ENCODE assay signal across 18 cellular contexts in genomic region chr12:23827353-23827752, GRCh38.
DNase-seq lines count a peak whose midpoint lies in the region; ATAC-seq and TF ChIP-seq lines count a peak whose summit lies in the region.
"Had no signal": no experiment of that assay in that cellular context is flagged by ENCODE, and none has a peak within 500 bp of the region (broad histone marks: within the 10 kb centered on the region; RNA-seq: fewer than 3 reads in every experiment).

No MANE protein-coding gene starts in this region.

- TF ChIP-seq CTCF in hepatocyte (IDR thresholded peaks at IDR 0.05; ENCODE audit: poor library complexity) (no peak), type B pancreatic cell (conservative IDR thresholded peaks at IDR 0.05) (no peak)

- H3K27ac Mint-ChIP-seq in type B pancreatic cell = peak overlapping the region; percentile 32
- H3K27ac Mint-ChIP-seq: CD8-positive, alpha-beta memory T cell had no signal

- H3K9me3 ChIP-seq in hepatocyte (ENCODE audit: low read depth) = no peaks in the 10 kb centered on the region
- H3K9me3 ChIP-seq: BE2C, Peyer's patch had no signal

- H3K9me3 Mint-ChIP-seq in type B pancreatic cell = peaks cover 5% of the 10 kb centered on the region

- H3K27me3 Mint-ChIP-seq in type B pancreatic cell = peaks cover 3% of the 10 kb centered on the region
- H3K27me3 Mint-ChIP-seq: CD8-positive, alpha-beta memory T cell had no signal

- H3K79me2 ChIP-seq in hepatocyte = no peaks in the 10 kb centered on the region

- no peak overlapping the region for H2AFZ ChIP-seq in hepatocyte

- no peak overlapping the region for H3K4me3 ChIP-seq in hepatocyte
- H3K4me3 ChIP-seq: Peyer's patch had no signal

- no peaks in the 10 kb centered on the region for H3K9me2 ChIP-seq in hepatocyte (replicated peaks; ENCODE audit: insufficient read depth)

- ATAC-seq in GM18907 (IDR thresholded peaks at IDR 0.05; ENCODE audit: unreplicated experiment) = peak; percentile 76
- ATAC-seq in HG03432 (IDR thresholded peaks at IDR 0.05; ENCODE audit: unreplicated experiment) = peak; percentile 67
- no peak for ATAC-seq in HG03175 (IDR thresholded peaks at IDR 0.05; ENCODE audit: unreplicated experiment)
- ATAC-seq in HG02610 (IDR thresholded peaks at IDR 0.05; ENCODE audit: unreplicated experiment) = no peak
- ATAC-seq: SK-N-SH treated with all-trans-retinoic acid at 6 μM for 48 hours had no signal

- H3K4me2 ChIP-seq in hepatocyte = no peak overlapping the region

- H3K4me1 Mint-ChIP-seq in type B pancreatic cell (ENCODE audit: unreplicated experiment) = peaks cover 12% of the 10 kb centered on the region
- H3K4me1 Mint-ChIP-seq: CD8-positive, alpha-beta memory T cell had no signal

- H3K27me3 ChIP-seq in hepatocyte = no peaks in the 10 kb centered on the region
- H3K27me3 ChIP-seq: BE2C, Peyer's patch had no signal

- no peaks in the 10 kb centered on the region for H4K20me1 ChIP-seq in hepatocyte (ENCODE audit: insufficient read depth, poor library complexity, severe bottlenecking)

- no peaks in the 10 kb centered on the region for H3K4me1 ChIP-seq in hepatocyte (ENCODE audit: insufficient read depth)
- H3K4me1 ChIP-seq: BE2C, Peyer's patch had no signal

- peaks cover 18% of the 10 kb centered on the region for H3K36me3 Mint-ChIP-seq in type B pancreatic cell
- H3K36me3 Mint-ChIP-seq: CD8-positive, alpha-beta memory T cell had no signal

- DNase-seq in hepatocyte (ENCODE audit: low spot score) (peak; percentile 13), type B pancreatic cell (ENCODE audit: extremely low spot score, unreplicated experiment) (no peak), C1 segment of cervical spinal cord (lab: John Stamatoyannopoulos, UW) (no peak)
- DNase-seq: BE2C; CD8-positive, alpha-beta memory T cell; DMS 273 treated with DMSO at 0.1 percent for 48 hours; EL; GOT3; KBM-7; NCI-H1048; NCI-H1694 treated with DMSO at 0.1 percent for 48 hours; Peyer's patch; Right ventricle myocardium superior had no signal

- no peaks in the 10 kb centered on the region for H3K36me3 ChIP-seq in hepatocyte (replicated peaks; ENCODE audit: insufficient read depth, low read depth)
- H3K36me3 ChIP-seq: BE2C, Peyer's patch had no signal

- H3K27ac ChIP-seq in hepatocyte = no peak overlapping the region
- H3K27ac ChIP-seq: Peyer's patch had no signal

- H3K4me3 Mint-ChIP-seq in type B pancreatic cell = no peak overlapping the region
- H3K4me3 Mint-ChIP-seq: CD8-positive, alpha-beta memory T cell had no signal

- WGBS in hepatocyte (ENCODE audit: low lambda C conversion rate, missing lambda C conversion rate) = 63% methylated on average over 2 of the region's 2 CpGs

Comparison
In these comparisons a context has a peak if more than half of its experiments do, and no peak if none do; other contexts are left out.
1. ATAC-seq: peak in GM18907 (single experiment) and HG03432 (single experiment); none in HG03175 (single experiment) and HG02610 (single experiment).